Comparison of ENCODE assay signal across 21 cellular contexts in genomic region chr15:86203462-86203861, GRCh38.
DNase-seq lines count a peak whose midpoint lies in the region; ATAC-seq and TF ChIP-seq lines count a peak whose summit lies in the region.
"Had no signal": no experiment of that assay in that cellular context is flagged by ENCODE, and none has a peak within 500 bp of the region (broad histone marks: within the 10 kb centered on the region; RNA-seq: fewer than 3 reads in every experiment).

No MANE protein-coding gene starts in this region.

- H3K27ac ChIP-seq in KMS-11 (no peak overlapping the region; the same call in 1 of the 2 replicates), gastroesophageal sphincter (no peak overlapping the region), aorta (ENCODE audit: low read depth in 1 of 2, low read length in 2 of 2) (no peak overlapping the region)
- H3K27ac ChIP-seq: C4-2B, PC-9, SJCRH30 had no signal

- H2AFZ ChIP-seq in KMS-11 (ENCODE audit: low read depth), result 0 out of 2 replicates have a peak overlapping the region, but pooled peaks have one; percentile 0
- H2AFZ ChIP-seq: PC-9 had no signal

- H3K9me3 Mint-ChIP-seq in activated T-helper 1 cell treated with anti-CD3 and anti-CD28 coated beads, Interleukin-12 subunit alpha, Interleukin-12 subunit beta, Interleukin-2, Interleukin-4 antibody, amounts not matched to agents 30 ng/mL and 10 ng/mL and 1 ng/mL, durations not matched to agents 14 hours and 24 hours and 36 hours, result no peaks in the 10 kb centered on the region
- H3K9me3 Mint-ChIP-seq: CD8-positive, alpha-beta T cell had no signal

- no peak for TF ChIP-seq EP300 in gastroesophageal sphincter (IDR thresholded peaks at IDR 0.05)

- intact Hi-C loops in aorta (cut with DNase I), result no loop called here
- intact Hi-C loops in activated T-helper 1 cell treated with anti-CD3 and anti-CD28 coated beads, Interleukin-12 subunit alpha, Interleukin-12 subunit beta, Interleukin-2, Interleukin-4 antibody, amounts not matched to agents 30 ng/mL and 10 ng/mL and 1 ng/mL, durations not matched to agents 14 hours and 24 hours and 36 hours (cut with micrococcal nuclease), result no loop called here

- no peak overlapping the region for H3K4me3 Mint-ChIP-seq in activated T-helper 1 cell treated with anti-CD3 and anti-CD28 coated beads, Interleukin-12 subunit alpha, Interleukin-12 subunit beta, Interleukin-2, Interleukin-4 antibody, amounts not matched to agents 30 ng/mL and 10 ng/mL and 1 ng/mL, durations not matched to agents 14 hours and 24 hours and 36 hours
- H3K4me3 Mint-ChIP-seq: B cell; CD8-positive, alpha-beta T cell had no signal

- WGBS in gastroesophageal sphincter (ENCODE audit: low coverage in 1 of 2), 2 donors, result 76 to 78% methylated on average over 2 of the region's 2 CpGs
- 80 to 84% methylated on average over 2 of the region's 2 CpGs for WGBS in aorta, 2 donors

- no peaks in the 10 kb centered on the region for H3K4me1 Mint-ChIP-seq in activated T-helper 1 cell treated with anti-CD3 and anti-CD28 coated beads, Interleukin-12 subunit alpha, Interleukin-12 subunit beta, Interleukin-2, Interleukin-4 antibody, amounts not matched to agents 30 ng/mL and 10 ng/mL and 1 ng/mL, durations not matched to agents 14 hours and 24 hours and 36 hours (ENCODE audit: low read depth)
- H3K4me1 Mint-ChIP-seq: B cell had no signal

- no peaks in the 10 kb centered on the region for H3K36me3 Mint-ChIP-seq in activated T-helper 1 cell treated with anti-CD3 and anti-CD28 coated beads, Interleukin-12 subunit alpha, Interleukin-12 subunit beta, Interleukin-2, Interleukin-4 antibody, amounts not matched to agents 30 ng/mL and 10 ng/mL and 1 ng/mL, durations not matched to agents 14 hours and 24 hours and 36 hours (ENCODE audit: low read depth)
- H3K36me3 Mint-ChIP-seq: CD8-positive, alpha-beta T cell had no signal

- in situ Hi-C loops in KBM-7 (cut with MboI; ENCODE audit: low pct_unique_long_range_greater_than_20kb, low sequenced_read_pairs), result no loop called here

- H3K9ac ChIP-seq in KMS-11, result no peak overlapping the region

- H3K9me3 ChIP-seq in gastroesophageal sphincter (no peaks in the 10 kb centered on the region), aorta (ENCODE audit: control insufficient read depth, low read length) (no peaks in the 10 kb centered on the region)
- H3K9me3 ChIP-seq: Caco-2, SJCRH30 had no signal

- TF ChIP-seq POLR2A in gastroesophageal sphincter (IDR thresholded peaks at IDR 0.05), result no peak

- TF ChIP-seq CTCF in KMS-11 (conservative IDR thresholded peaks at IDR 0.05; ENCODE audit: low read depth, low read length), result no peak
- TF ChIP-seq CTCF in gastroesophageal sphincter (IDR thresholded peaks at IDR 0.05), result no peak

- peak overlapping the region; percentile 56 for H3K4me2 ChIP-seq in KMS-11
- H3K4me2 ChIP-seq: PC-9 had no signal

- ATAC-seq in GM18511 (IDR thresholded peaks at IDR 0.05; ENCODE audit: unreplicated experiment), result peak; percentile 83
- ATAC-seq in GM21619 (IDR thresholded peaks at IDR 0.05; ENCODE audit: unreplicated experiment), result peak; percentile 47
- no peak for ATAC-seq in gastroesophageal sphincter
- ATAC-seq in aorta (ENCODE audit: low FRiP score), result no peak
- ATAC-seq: CD8-positive, alpha-beta T cell; HepG2; Right ventricle myocardium inferior had no signal

- H3K27me3 ChIP-seq in KMS-11 (ENCODE audit: insufficient read depth, low read depth), result no peaks in the 10 kb centered on the region
- no peaks in the 10 kb centered on the region for H3K27me3 ChIP-seq in gastroesophageal sphincter
- H3K27me3 ChIP-seq in aorta (ENCODE audit: control insufficient read depth in 1 of 2, insufficient read depth in 2 of 2, low read length in 1 of 2), result no peaks in the 10 kb centered on the region
- H3K27me3 ChIP-seq: SJCRH30 had no signal

- H3K27me3 Mint-ChIP-seq in activated T-helper 1 cell treated with anti-CD3 and anti-CD28 coated beads, Interleukin-12 subunit alpha, Interleukin-12 subunit beta, Interleukin-2, Interleukin-4 antibody, amounts not matched to agents 30 ng/mL and 10 ng/mL and 1 ng/mL, durations not matched to agents 14 hours and 24 hours and 36 hours (ENCODE audit: insufficient read depth), result peaks cover 2% of the 10 kb centered on the region
- H3K27me3 Mint-ChIP-seq: B cell had no signal

- H3K27ac Mint-ChIP-seq in activated T-helper 1 cell treated with anti-CD3 and anti-CD28 coated beads, Interleukin-12 subunit alpha, Interleukin-12 subunit beta, Interleukin-2, Interleukin-4 antibody, amounts not matched to agents 30 ng/mL and 10 ng/mL and 1 ng/mL, durations not matched to agents 14 hours and 24 hours and 36 hours, result no peak overlapping the region
- H3K27ac Mint-ChIP-seq: B cell; CD8-positive, alpha-beta T cell had no signal

- DNase-seq in KBM-7 (no peak), aorta (no peak)
- DNase-seq in activated T-helper 1 cell treated with anti-CD3 and anti-CD28 coated beads, Interleukin-12 subunit alpha, Interleukin-12 subunit beta, Interleukin-2, Interleukin-4 antibody, amounts not matched to agents 30 ng/mL and 10 ng/mL and 1 ng/mL, durations not matched to agents 14 hours and 24 hours and 36 hours (ENCODE audit: low spot score), result no peak
- DNase-seq: Caco-2; CD8-positive, alpha-beta T cell; NCI-H1105 treated with DMSO at 0.1 percent for 48 hours; NCI-H146; NCI-H1930; NCI-H446 treated with DMSO at 0.1 percent for 48 hours; NCI-H526; PC-9; SJCRH30; T-helper 2 cell had no signal

- H3K4me1 ChIP-seq in KMS-11 (ENCODE audit: low read depth, poor library complexity, severe bottlenecking) (peaks cover 27% of the 10 kb centered on the region), gastroesophageal sphincter (no peaks in the 10 kb centered on the region), aorta (ENCODE audit: control insufficient read depth in 1 of 2, insufficient read depth in 2 of 2, low read length in 2 of 2) (no peaks in the 10 kb centered on the region)
- H3K4me1 ChIP-seq: Caco-2, SJCRH30 had no signal

- H3K4me3 ChIP-seq in KMS-11 (IDR thresholded peaks at IDR 0.05; ENCODE audit: insufficient read depth, low read depth, low read length) (no peak overlapping the region), gastroesophageal sphincter (no peak overlapping the region), aorta (ENCODE audit: low read length in 2 of 2) (no peak overlapping the region)
- H3K4me3 ChIP-seq: PC-9, SJCRH30 had no signal

- H4K20me1 ChIP-seq in KMS-11 (ENCODE audit: insufficient read depth), result no peaks in the 10 kb centered on the region

- no peaks in the 10 kb centered on the region for H3K36me3 ChIP-seq in KMS-11 (ENCODE audit: insufficient read depth)
- no peaks in the 10 kb centered on the region for H3K36me3 ChIP-seq in gastroesophageal sphincter
- no peaks in the 10 kb centered on the region for H3K36me3 ChIP-seq in aorta (ENCODE audit: control insufficient read depth in 1 of 2, insufficient read depth in 2 of 2, low read length in 1 of 2)
- H3K36me3 ChIP-seq: SJCRH30 had no signal

- H3K79me2 ChIP-seq in KMS-11 (ENCODE audit: insufficient read depth, low read depth), result no peaks in the 10 kb centered on the region

Comparison
In these comparisons a context has a peak if more than half of its experiments do, and no peak if none do; other contexts are left out.
1. ATAC-seq: peak in GM18511 (single experiment) and GM21619 (single experiment); none in gastroesophageal sphincter (single experiment) and aorta (single experiment).